In genomic region chr1:175415133-175415712, GRCh38 we compare ENCODE assay signal across 23 cellular contexts.
DNase-seq lines count a peak whose midpoint lies in the region; ATAC-seq, FAIRE-seq and TF ChIP-seq lines count a peak whose summit lies in the region.
"Had no signal": no experiment of that assay in that cellular context is flagged by ENCODE, and none has a peak within 500 bp of the region (broad histone marks: within the 10 kb centered on the region; RNA-seq: fewer than 3 reads in every experiment).

No MANE protein-coding gene starts in this region.

- no peak overlapping the region for H3K27ac Mint-ChIP-seq in activated naive CD4-positive, alpha-beta T cell treated with anti-CD3 and anti-CD28 coated beads for 36 hours
- H3K27ac Mint-ChIP-seq: B cell; CD4-positive, CD25-positive, alpha-beta regulatory T cell; CD8-positive, alpha-beta T cell had no signal

- H3K4me3 ChIP-seq in HepG2 (replicated peaks in 1 of 3; ENCODE audit: insufficient read depth in 1 of 3, low read depth in 2 of 3, low read length in 3 of 3), result no peak overlapping the region
- H3K4me3 ChIP-seq in right lobe of liver, result no peak overlapping the region
- H3K4me3 ChIP-seq: BLaER1, GM12878, GM23248 had no signal

- in situ Hi-C loops in HepG2 (cut with HindIII; ENCODE audit: extremely low pct_ligation_motif_present, low pct_unique_long_range_greater_than_20kb), result no loop called here

- intact Hi-C loops in HepG2 (cut with micrococcal nuclease; ENCODE audit: unreplicated experiment), result no loop called here
- intact Hi-C loops in right lobe of liver (cut with DNase I), result no loop called here
- intact Hi-C loops in activated naive CD4-positive, alpha-beta T cell treated with anti-CD3 and anti-CD28 coated beads for 36 hours (cut with micrococcal nuclease), result no loop called here

- BruUV-seq in HepG2 (replicated peaks; lab: Mats Ljungman, UMichigan), result no TSS peak

- no peak for TF ChIP-seq POLR2A in HepG2 (IDR thresholded peaks at IDR 0.05; ENCODE audit: insufficient read depth in 1 of 2, low read depth in 2 of 2, low read length in 2 of 2)
- no peak for TF ChIP-seq POLR2A in right lobe of liver (IDR thresholded peaks at IDR 0.05)

- TF ChIP-seq EP300 in HepG2 (IDR thresholded peaks at IDR 0.05; ENCODE audit: low read depth in 2 of 2, low read length in 2 of 2) (no peak), HepG2 (CRISPR knock-in tag; IDR thresholded peaks at IDR 0.05; ENCODE audit: borderline replicate concordance) (no peak)

- H3K9me3 ChIP-seq in HepG2 (ENCODE audit: low read length) (no peaks in the 10 kb centered on the region), right lobe of liver (no peaks in the 10 kb centered on the region)
- H3K9me3 ChIP-seq: BLaER1 had no signal

- H3K4me2 ChIP-seq in HepG2 (ENCODE audit: low read depth, low read length), result no peak overlapping the region
- H3K4me2 ChIP-seq: BLaER1 had no signal

- no peak overlapping the region for H3K9ac ChIP-seq in HepG2 (ENCODE audit: insufficient read depth, low read depth, low read length)
- H3K9ac ChIP-seq: BLaER1, GM23248 had no signal

- TF ChIP-seq CTCF in HepG2 (CRISPR knock-in tag; IDR thresholded peaks at IDR 0.05), result no peak
- no peak for TF ChIP-seq CTCF in right lobe of liver (IDR thresholded peaks at IDR 0.05)

- no peak overlapping the region for H3K27ac ChIP-seq in HepG2 (ENCODE audit: extremely low read length, insufficient read depth, low read length)
- no peak overlapping the region for H3K27ac ChIP-seq in right lobe of liver
- H3K27ac ChIP-seq: 22Rv1, BLaER1, C4-2B, GM23248 had no signal

- peaks cover under 1% of the 10 kb centered on the region for H3K4me1 Mint-ChIP-seq in activated naive CD4-positive, alpha-beta T cell treated with anti-CD3 and anti-CD28 coated beads for 36 hours (ENCODE audit: low read depth)
- H3K4me1 Mint-ChIP-seq: CD4-positive, CD25-positive, alpha-beta regulatory T cell had no signal

- no peaks in the 10 kb centered on the region for H4K20me1 ChIP-seq in HepG2 (ENCODE audit: insufficient read depth, low read length)
- H4K20me1 ChIP-seq: BLaER1 had no signal

- no peaks in the 10 kb centered on the region for H3K36me3 ChIP-seq in HepG2 (replicated peaks in 1 of 2; ENCODE audit: control insufficient read depth in 1 of 2, insufficient read depth in 2 of 2, low read length in 2 of 2)
- H3K36me3 ChIP-seq in right lobe of liver, result no peaks in the 10 kb centered on the region
- H3K36me3 ChIP-seq: BLaER1 had no signal

- DNase-seq in HepG2 (ENCODE audit: low spot score), result no peak
- no peak for DNase-seq in right lobe of liver
- peak; percentile 27 for DNase-seq in medulla oblongata (ENCODE audit: extremely low spot score)
- DNase-seq in retina, result peak; percentile 49
- DNase-seq in activated naive CD4-positive, alpha-beta T cell treated with anti-CD3 and anti-CD28 coated beads for 36 hours, result no peak
- DNase-seq: Caco-2; CD4-positive, CD25-positive, alpha-beta regulatory T cell; CD8-positive, alpha-beta T cell; DMS153; DND-41; GDM1; GM23248; H7; HCEC 1CT had no signal

- CTCF ChIA-PET in HepG2 (lab: Yijun Ruan, JAX; ENCODE audit: low intra/inter-chr PET ratio, low total read pairs), result no interaction called here
- CTCF ChIA-PET in activated naive CD4-positive, alpha-beta T cell treated with anti-CD3 and anti-CD28 coated beads for 36 hours (lab: Charles Lee), result interaction anchor here (0.6 to 1.3 kb wide), 2 partner anchors 264 to 513 kb away, joined by 4 to 5 read pairs; no protein-coding TSS in a partner anchor

- FAIRE-seq in HepG2 (lab: Jason Lieb, UNC), result no peak
- FAIRE-seq: A204.1, GM12878, GM19239, H1 had no signal

- no peaks in the 10 kb centered on the region for H3K36me3 Mint-ChIP-seq in activated naive CD4-positive, alpha-beta T cell treated with anti-CD3 and anti-CD28 coated beads for 36 hours (ENCODE audit: low read depth)
- H3K36me3 Mint-ChIP-seq: CD4-positive, CD25-positive, alpha-beta regulatory T cell; CD8-positive, alpha-beta T cell had no signal

- no peak for ATAC-seq in HepG2
- no peak for ATAC-seq in right lobe of liver
- no peak for ATAC-seq in activated CD4-positive, CD25-positive, alpha-beta regulatory T cell treated with anti-CD3 and anti-CD28 coated beads, Interleukin-2, amount 50 U/mL, for 24 hours
- ATAC-seq: CD8-positive, alpha-beta T cell; GM12878 had no signal

- POLR2A ChIA-PET in HepG2 (lab: Yijun Ruan, JAX), result interaction anchor here (0.7 kb wide), 1 partner anchor 38 kb away, joined by 3 read pairs; no protein-coding TSS in a partner anchor

- H2AFZ ChIP-seq in HepG2 (ENCODE audit: low read length), result no peak overlapping the region
- H2AFZ ChIP-seq: GM23248 had no signal

- no peaks in the 10 kb centered on the region for H3K9me3 Mint-ChIP-seq in activated naive CD4-positive, alpha-beta T cell treated with anti-CD3 and anti-CD28 coated beads for 36 hours
- H3K9me3 Mint-ChIP-seq: CD8-positive, alpha-beta T cell had no signal

- H3K79me2 ChIP-seq in HepG2 (ENCODE audit: insufficient read depth, low read length), result no peaks in the 10 kb centered on the region

- H3K4me3 Mint-ChIP-seq in activated naive CD4-positive, alpha-beta T cell treated with anti-CD3 and anti-CD28 coated beads for 36 hours, result no peak overlapping the region
- H3K4me3 Mint-ChIP-seq: B cell; CD4-positive, CD25-positive, alpha-beta regulatory T cell; CD8-positive, alpha-beta T cell had no signal

- H3K27me3 ChIP-seq in HepG2 (ENCODE audit: control insufficient read depth in 1 of 2, insufficient read depth in 2 of 2, low read length in 2 of 2) (no peaks in the 10 kb centered on the region), right lobe of liver (no peaks in the 10 kb centered on the region)
- H3K27me3 ChIP-seq: BLaER1 had no signal

- TF ChIP-seq RAD21 in HepG2 (CRISPR knock-in tag; IDR thresholded peaks at IDR 0.05), result no peak

- 35% methylated on average over 14 of the region's 15 CpGs for WGBS in HepG2 (ENCODE audit: low lambda C conversion rate)
- 62% methylated on average over 13 of the region's 15 CpGs for WGBS in right lobe of liver (ENCODE audit: insufficient coverage, low coverage, low lambda C conversion rate, missing lambda C conversion rate)

- peaks cover 7% of the 10 kb centered on the region for H3K27me3 Mint-ChIP-seq in activated naive CD4-positive, alpha-beta T cell treated with anti-CD3 and anti-CD28 coated beads for 36 hours (ENCODE audit: low read depth)

- no peaks in the 10 kb centered on the region for H3K4me1 ChIP-seq in HepG2 (ENCODE audit: insufficient read depth, low read length)
- H3K4me1 ChIP-seq in right lobe of liver, result no peaks in the 10 kb centered on the region
- H3K4me1 ChIP-seq: BLaER1 had no signal

TF ChIP-seq in HepG2, 621 proteins besides CTCF, POLR2A, EP300 and RAD21:
- TF ChIP-seq MNT (IDR thresholded peaks at IDR 0.05), result peak; percentile 90
- TF ChIP-seq TEAD3 (CRISPR knock-in tag; optimal IDR thresholded peaks at IDR 0.05; ENCODE audit: borderline replicate concordance), result no peak
- no peak for TF ChIP-seq ZNF468 (CRISPR knock-in tag; IDR thresholded peaks at IDR 0.05)
- no peak for TF ChIP-seq HMG20A (CRISPR knock-in tag; IDR thresholded peaks at IDR 0.05; ENCODE audit: borderline replicate concordance)
- TF ChIP-seq MXD1 (CRISPR knock-in tag; IDR thresholded peaks at IDR 0.05), result no peak
- no peak for TF ChIP-seq ZSCAN30 (CRISPR knock-in tag; IDR thresholded peaks at IDR 0.05)

Comparison
In these comparisons a context has a peak if more than half of its experiments do, and no peak if none do; other contexts are left out.
1. DNase-seq: peak in medulla oblongata (single experiment) and retina (single experiment); none in HepG2 (single experiment), right lobe of liver (0 of 3) and activated naive CD4-positive, alpha-beta T cell treated with anti-CD3 and anti-CD28 coated beads for 36 hours (single experiment).